ENCODE assay signal across 11 cellular contexts in the genomic region with DNA sequence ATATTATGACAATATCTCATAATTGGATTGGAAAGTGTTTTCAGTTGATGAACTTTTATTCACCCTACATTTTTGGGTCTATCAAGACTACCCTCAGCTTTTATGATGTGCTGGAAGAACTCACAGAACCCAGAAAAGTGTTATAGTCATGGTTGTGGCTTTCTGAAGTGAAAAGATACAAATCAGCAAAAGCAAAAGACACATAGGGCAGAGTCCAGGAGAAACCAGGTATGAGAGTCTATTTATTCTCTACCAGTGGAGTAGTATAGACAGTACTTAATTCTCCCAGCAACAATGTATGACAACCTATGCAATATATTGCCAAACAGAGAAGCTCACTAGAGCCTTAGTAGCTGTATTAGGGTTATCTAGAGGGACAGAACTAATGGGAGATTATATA.
"Had no signal": no experiment of that assay in that cellular context is flagged by ENCODE, and none has a peak within 500 bp of the region (broad histone marks: within the 10 kb centered on the region; RNA-seq: fewer than 3 reads in every experiment).

No MANE protein-coding gene starts in this region.

- H3K36me3 ChIP-seq: HAP-1 had no signal

- ATAC-seq: HCT116, HepG2 had no signal

- FAIRE-seq: HepG2 had no signal

- H3K4me3 ChIP-seq: GM23248, HAP-1 had no signal

- DNase-seq: GM23248, GOT3, H7, HFFc6, Karpas-422, KBM-7 had no signal

- H3K4me2 ChIP-seq: KMS-11 had no signal

- H3K27ac ChIP-seq: GM23248, HL-60, KMS-11 had no signal

- H3K9me3 ChIP-seq: HAP-1 had no signal

- H2AFZ ChIP-seq: GM23248 had no signal

- H3K4me1 ChIP-seq: HAP-1 had no signal
